ENCODE assay signal across 26 cellular contexts in genomic region chr5:78318337-78318736, GRCh38.
"Had no signal": no experiment of that assay in that cellular context is flagged by ENCODE, and none has a peak within 500 bp of the region (broad histone marks: within the 10 kb centered on the region; RNA-seq: fewer than 3 reads in every experiment).

No MANE protein-coding gene starts in this region.

- H3K36me3 ChIP-seq: stomach, suprapubic skin, thoracic aorta, thyroid gland, tibial artery, tibial nerve, transverse colon, upper lobe of left lung, upper lobe of right lung, uterus, vagina had no signal

- H3K4me1 ChIP-seq: stomach, suprapubic skin, testis, thyroid gland, tibial artery, tibial nerve, transverse colon, upper lobe of left lung, upper lobe of right lung, uterus, vagina had no signal

- H3K27me3 ChIP-seq: stomach, suprapubic skin, testis, thyroid gland, tibial artery, tibial nerve, transverse colon, upper lobe of left lung, upper lobe of right lung, uterus, vagina had no signal

- DNase-seq: stimulated activated CD4-positive, alpha-beta T cell treated with anti-CD3 and anti-CD28 coated beads, Interleukin-2, amount 100 ng/mL, for 48 hours; stimulated activated CD4-positive, alpha-beta T cell treated with anti-CD3 and anti-CD28 coated beads, Interleukin-4, amount 100 ng/mL, for 24 hours; stimulated activated CD4-positive, alpha-beta T cell treated with anti-CD3 and anti-CD28 coated beads, Interleukin-4, amount 100 ng/mL, for 4 hours; stimulated activated CD8-positive, alpha-beta memory T cell treated with anti-CD3 and anti-CD28 coated beads, Interleukin-4, amount 100 ng/mL, for 48 hours; stimulated activated naive B cell treated with anti-CD40 and anti-IgM and Interleukin-4, amounts not matched to agents 10 μg/mL and 1 μg/mL and 100 μg/mL, for 72 hours; stimulated activated naive CD4-positive, alpha-beta T cell; stimulated activated naive CD4-positive, alpha-beta T cell treated with Interleukin-2 at 50 U/mL for 16 hours; stimulated activated naive CD8-positive, alpha-beta T cell treated with anti-CD3 and anti-CD28 coated beads, Interleukin-15, amount 100 ng/mL, for 72 hours; stimulated activated naive CD8-positive, alpha-beta T cell treated with anti-CD3 and anti-CD28 coated beads, Interleukin-15, Interleukin-2, amounts not matched to agents 100 U/mL and 50 U/mL, for 24 hours; stomach; substantia nigra; testis; thyroid gland; tibial artery; transverse colon; trophoblast cell; upper lobe of left lung; upper lobe of right lung; uterus had no signal

- H3K4me3 ChIP-seq: stomach, suprapubic skin, testis, thoracic aorta, thyroid gland, tibial artery, tibial nerve, transverse colon, upper lobe of left lung, upper lobe of right lung, uterus, vagina had no signal

- H3K9me3 ChIP-seq: stomach, suprapubic skin, testis, thoracic aorta, thyroid gland, tibial artery, tibial nerve, transverse colon, upper lobe of left lung, upper lobe of right lung, uterus, vagina had no signal

- FAIRE-seq: urothelium cell line had no signal

- H3K27ac ChIP-seq: stomach, suprapubic skin, testis, thoracic aorta, thyroid gland, tibial artery, tibial nerve, transverse colon, upper lobe of left lung, upper lobe of right lung, uterus, vagina had no signal

- ATAC-seq: stimulated activated effector memory CD8-positive, alpha-beta T cell treated with anti-CD3 and anti-CD28 coated beads, Interleukin-12 subunit alpha, Interleukin-12 subunit beta, amount 100 ng/mL, for 72 hours; stimulated activated memory B cell treated with anti-CD40 and anti-IgM and Interleukin-4, amounts not matched to agents 10 μg/mL and 1 μg/mL and 100 μg/mL, for 72 hours; stimulated activated naive B cell treated with anti-CD40 and anti-IgM and Interleukin-4, amounts not matched to agents 10 μg/mL and 1 μg/mL and 100 μg/mL, for 72 hours; stimulated activated naive CD8-positive, alpha-beta T cell treated with anti-CD3 and anti-CD28 coated beads, Interleukin-15, amount 100 ng/mL, for 72 hours; stimulated activated naive CD8-positive, alpha-beta T cell treated with anti-CD3 and anti-CD28 coated beads, Interleukin-15, Interleukin-2, amounts not matched to agents 100 U/mL and 50 U/mL, for 24 hours; upper lobe of right lung had no signal
